Comparison of ENCODE assay signal across 31 cellular contexts in genomic region chr9:116271991-116272390, GRCh38.
A peak's percentile ranks its signal among the peaks of the same experiment; 100 is the strongest.
DNase-seq lines count a peak whose midpoint lies in the region; ATAC-seq and TF ChIP-seq lines count a peak whose summit lies in the region.
"Had no signal": no experiment of that assay in that cellular context is flagged by ENCODE, and none has a peak within 500 bp of the region (broad histone marks: within the 10 kb centered on the region; RNA-seq: fewer than 3 reads in every experiment).

No MANE protein-coding gene starts in this region.

- CTCF ChIA-PET in Calu3 (lab: Charles Lee), result no interaction called here
- CTCF ChIA-PET in activated CD4-positive, alpha-beta memory T cell treated with anti-CD3 and anti-CD28 coated beads for 36 hours (lab: Charles Lee), result no interaction called here

- H3K27ac ChIP-seq in HUES6 (ENCODE audit: low read depth, low read length) (peak overlapping the region; percentile 30; the same call in 1 of the 2 replicates), endodermal cell (ENCODE audit: low read depth, low read length) (no peak overlapping the region), mesodermal cell (ENCODE audit: low read depth, low read length, severe bottlenecking) (peak overlapping the region; percentile 58)
- H3K27ac ChIP-seq: adrenal gland, esophagus muscularis mucosa, heart left ventricle, HL-60, neutrophil, Peyer's patch had no signal

- H3K4me1 ChIP-seq in HUES6 (ENCODE audit: control insufficient read depth, insufficient read depth, low read length) (peaks cover 60% of the 10 kb centered on the region), endodermal cell (ENCODE audit: control insufficient read depth, insufficient read depth, low read length) (peaks cover 5% of the 10 kb centered on the region), mesodermal cell (ENCODE audit: control insufficient read depth, insufficient read depth, low read length, poor library complexity, severe bottlenecking) (peaks cover 66% of the 10 kb centered on the region)
- H3K4me1 ChIP-seq: adrenal gland, esophagus muscularis mucosa, Peyer's patch had no signal

- no peaks in the 10 kb centered on the region for H3K27me3 Mint-ChIP-seq in Calu3 (ENCODE audit: unreplicated experiment)
- H3K27me3 Mint-ChIP-seq in endodermal cell (ENCODE audit: insufficient read depth), result peaks cover 92% of the 10 kb centered on the region
- H3K27me3 Mint-ChIP-seq in type B pancreatic cell, result peaks cover 43% of the 10 kb centered on the region
- H3K27me3 Mint-ChIP-seq in activated CD4-positive, alpha-beta memory T cell treated with anti-CD3 and anti-CD28 coated beads for 36 hours, result peaks cover 7% of the 10 kb centered on the region
- H3K27me3 Mint-ChIP-seq: activated CD4-positive, alpha-beta memory T cell treated with anti-CD3 and anti-CD28 coated beads, Interleukin-2, amount 10 ng/mL, durations not matched to agents 7 days and 5 days; memory B cell had no signal

- H3K36me3 ChIP-seq in HUES6 (ENCODE audit: control insufficient read depth, insufficient read depth, low read length) (no peaks in the 10 kb centered on the region), endodermal cell (ENCODE audit: control insufficient read depth, insufficient read depth, low read length) (no peaks in the 10 kb centered on the region), mesodermal cell (ENCODE audit: control insufficient read depth, insufficient read depth, low read length) (peaks cover 39% of the 10 kb centered on the region)
- H3K36me3 ChIP-seq: adrenal gland, esophagus muscularis mucosa, heart left ventricle, neutrophil, Peyer's patch had no signal

- H3K4me3 Mint-ChIP-seq in Calu3 (ENCODE audit: low read depth, unreplicated experiment) (no peak overlapping the region), endodermal cell (peak overlapping the region; percentile 28), type B pancreatic cell (no peak overlapping the region)
- no peak overlapping the region for H3K4me3 Mint-ChIP-seq in activated CD4-positive, alpha-beta memory T cell treated with anti-CD3 and anti-CD28 coated beads for 36 hours
- H3K4me3 Mint-ChIP-seq: activated CD4-positive, alpha-beta memory T cell treated with anti-CD3 and anti-CD28 coated beads, Interleukin-2, amount 10 ng/mL, durations not matched to agents 7 days and 5 days; activated naive CD4-positive, alpha-beta T cell treated with anti-CD3 and anti-CD28 coated beads, Interleukin-2, amount 10 ng/mL, durations not matched to agents 7 days and 5 days; brain; memory B cell; stimulated activated effector memory CD8-positive, alpha-beta T cell treated with anti-CD3 and anti-CD28 coated beads, Interleukin-12 subunit alpha, Interleukin-12 subunit beta, amount 100 ng/mL, for 72 hours had no signal

- H3K4me1 Mint-ChIP-seq in Calu3 (ENCODE audit: low read depth, unreplicated experiment) (no peaks in the 10 kb centered on the region), endodermal cell (peaks cover 44% of the 10 kb centered on the region), type B pancreatic cell (ENCODE audit: unreplicated experiment) (peaks cover 32% of the 10 kb centered on the region)
- H3K4me1 Mint-ChIP-seq in activated CD4-positive, alpha-beta memory T cell treated with anti-CD3 and anti-CD28 coated beads for 36 hours (ENCODE audit: low read depth), result no peaks in the 10 kb centered on the region
- H3K4me1 Mint-ChIP-seq: activated CD4-positive, alpha-beta memory T cell treated with anti-CD3 and anti-CD28 coated beads, Interleukin-2, amount 10 ng/mL, durations not matched to agents 7 days and 5 days; activated naive CD4-positive, alpha-beta T cell treated with anti-CD3 and anti-CD28 coated beads, Interleukin-2, amount 10 ng/mL, durations not matched to agents 7 days and 5 days; memory B cell; stimulated activated effector memory CD8-positive, alpha-beta T cell treated with anti-CD3 and anti-CD28 coated beads, Interleukin-12 subunit alpha, Interleukin-12 subunit beta, amount 100 ng/mL, for 72 hours had no signal

- H3K4me3 ChIP-seq in HUES6 (ENCODE audit: low read depth, low read length), result peak overlapping the region; percentile 17; the same call in 1 of the 2 replicates
- H3K4me3 ChIP-seq in endodermal cell (ENCODE audit: low read length), result no peak overlapping the region
- H3K4me3 ChIP-seq in mesodermal cell (ENCODE audit: extremely low read depth, insufficient read depth, low read length, poor library complexity, severe bottlenecking), result no peak overlapping the region
- H3K4me3 ChIP-seq: adrenal gland, esophagus muscularis mucosa, heart left ventricle, Peyer's patch had no signal

- DNase-seq in Calu3 (peak; percentile 1), endodermal cell (peak; percentile 95), SHP77 (lab: John Stamatoyannopoulos, UW) (no peak), type B pancreatic cell (ENCODE audit: extremely low spot score, unreplicated experiment) (no peak)
- no peak for DNase-seq in activated CD4-positive, alpha-beta memory T cell treated with anti-CD3 and anti-CD28 coated beads for 36 hours
- DNase-seq: 8988T; activated CD4-positive, alpha-beta memory T cell treated with anti-CD3 and anti-CD28 coated beads, Interleukin-2, amount 10 ng/mL, durations not matched to agents 7 days and 5 days; activated CD4-positive, alpha-beta T cell treated with anti-CD3 and anti-CD28 coated beads for 1 hour; activated CD8-positive, alpha-beta memory T cell treated with anti-CD3 and anti-CD28 coated beads, Interleukin-2, amount 50 U/mL, for 4 hours; activated naive CD4-positive, alpha-beta T cell treated with anti-CD3 and anti-CD28 coated beads, Interleukin-2, amount 10 ng/mL, durations not matched to agents 7 days and 5 days; adrenal gland; dermis blood vessel endothelial cell; DMS79; foreskin fibroblast; GOT3; heart left ventricle; NCI-H1417 treated with DMSO at 0.1 percent for 48 hours; NCI-H2081; NCI-H2227 treated with DMSO at 0.1 percent for 48 hours; Peyer's patch; SHP77 treated with DMSO at 0.1 percent for 48 hours had no signal

- ATAC-seq in SK-N-SH treated with all-trans-retinoic acid at 6 μM for 48 hours, result no peak
- ATAC-seq: heart left ventricle; stimulated activated effector memory CD8-positive, alpha-beta T cell treated with anti-CD3 and anti-CD28 coated beads, Interleukin-12 subunit alpha, Interleukin-12 subunit beta, amount 100 ng/mL, for 72 hours had no signal

- H3K27me3 ChIP-seq in HUES6 (ENCODE audit: control insufficient read depth, insufficient read depth, low read length) (peaks cover 76% of the 10 kb centered on the region), endodermal cell (ENCODE audit: control insufficient read depth, insufficient read depth, low read length, poor library complexity, severe bottlenecking) (peaks cover 42% of the 10 kb centered on the region)
- H3K27me3 ChIP-seq: adrenal gland, esophagus muscularis mucosa, heart left ventricle, neutrophil, Peyer's patch had no signal

- POLR2A ChIA-PET in activated CD4-positive, alpha-beta memory T cell treated with anti-CD3 and anti-CD28 coated beads for 36 hours (lab: Charles Lee), result no interaction called here

- H3K9me3 Mint-ChIP-seq in Calu3 (ENCODE audit: low read depth, unreplicated experiment), result peaks cover 3% of the 10 kb centered on the region
- no peaks in the 10 kb centered on the region for H3K9me3 Mint-ChIP-seq in endodermal cell
- H3K9me3 Mint-ChIP-seq in type B pancreatic cell, result peaks cover 3% of the 10 kb centered on the region
- H3K9me3 Mint-ChIP-seq in activated CD4-positive, alpha-beta memory T cell treated with anti-CD3 and anti-CD28 coated beads for 36 hours, result no peaks in the 10 kb centered on the region
- H3K9me3 Mint-ChIP-seq: activated CD4-positive, alpha-beta memory T cell treated with anti-CD3 and anti-CD28 coated beads, Interleukin-2, amount 10 ng/mL, durations not matched to agents 7 days and 5 days; activated naive CD4-positive, alpha-beta T cell treated with anti-CD3 and anti-CD28 coated beads, Interleukin-2, amount 10 ng/mL, durations not matched to agents 7 days and 5 days; memory B cell; stimulated activated effector memory CD8-positive, alpha-beta T cell treated with anti-CD3 and anti-CD28 coated beads, Interleukin-12 subunit alpha, Interleukin-12 subunit beta, amount 100 ng/mL, for 72 hours had no signal

- TF ChIP-seq CTCF in Calu3 (IDR thresholded peaks at IDR 0.05; ENCODE audit: unreplicated experiment) (no peak), endodermal cell (conservative IDR thresholded peaks at IDR 0.05) (no peak), type B pancreatic cell (conservative IDR thresholded peaks at IDR 0.05) (no peak)

- H3K27ac Mint-ChIP-seq in Calu3 (ENCODE audit: unreplicated experiment), result no peak overlapping the region
- H3K27ac Mint-ChIP-seq in endodermal cell, result no peak overlapping the region
- no peak overlapping the region for H3K27ac Mint-ChIP-seq in type B pancreatic cell
- H3K27ac Mint-ChIP-seq in activated CD4-positive, alpha-beta memory T cell treated with anti-CD3 and anti-CD28 coated beads for 36 hours, result no peak overlapping the region
- H3K27ac Mint-ChIP-seq: activated CD4-positive, alpha-beta memory T cell treated with anti-CD3 and anti-CD28 coated beads, Interleukin-2, amount 10 ng/mL, durations not matched to agents 7 days and 5 days; activated naive CD4-positive, alpha-beta T cell treated with anti-CD3 and anti-CD28 coated beads, Interleukin-2, amount 10 ng/mL, durations not matched to agents 7 days and 5 days; memory B cell; progenitor cell of endocrine pancreas; stimulated activated effector memory CD8-positive, alpha-beta T cell treated with anti-CD3 and anti-CD28 coated beads, Interleukin-12 subunit alpha, Interleukin-12 subunit beta, amount 100 ng/mL, for 72 hours had no signal

- H3K36me3 Mint-ChIP-seq in Calu3 (ENCODE audit: insufficient read depth, unreplicated experiment) (no peaks in the 10 kb centered on the region), endodermal cell (ENCODE audit: low read depth) (no peaks in the 10 kb centered on the region), type B pancreatic cell (peaks cover 2% of the 10 kb centered on the region)
- no peaks in the 10 kb centered on the region for H3K36me3 Mint-ChIP-seq in activated CD4-positive, alpha-beta memory T cell treated with anti-CD3 and anti-CD28 coated beads for 36 hours
- H3K36me3 Mint-ChIP-seq: activated naive CD4-positive, alpha-beta T cell treated with anti-CD3 and anti-CD28 coated beads, Interleukin-2, amount 10 ng/mL, durations not matched to agents 7 days and 5 days; brain; memory B cell; stimulated activated effector memory CD8-positive, alpha-beta T cell treated with anti-CD3 and anti-CD28 coated beads, Interleukin-12 subunit alpha, Interleukin-12 subunit beta, amount 100 ng/mL, for 72 hours had no signal

- 5 to 11% methylated on average over 4 to 5 of the region's 5 CpGs for WGBS in endodermal cell (ENCODE audit: insufficient coverage in 1 of 2, insufficient read length in 1 of 2), 2 experiments
- 7% methylated on average over 4 of the region's 5 CpGs; no CpG with 5 or more reads in 1 of the 2 experiments for WGBS in mesodermal cell (ENCODE audit: insufficient coverage in 2 of 2), 2 experiments

- H3K9me3 ChIP-seq in HUES6 (ENCODE audit: control insufficient read depth, insufficient read depth, low read depth, low read length), result no peaks in the 10 kb centered on the region
- no peaks in the 10 kb centered on the region for H3K9me3 ChIP-seq in endodermal cell (ENCODE audit: control insufficient read depth, low read length)
- no peaks in the 10 kb centered on the region for H3K9me3 ChIP-seq in mesodermal cell (ENCODE audit: control insufficient read depth, low read length)
- H3K9me3 ChIP-seq: adrenal gland, esophagus muscularis mucosa, heart left ventricle, neutrophil, Peyer's patch had no signal

- peak overlapping the region; percentile 59 for H3K9ac ChIP-seq in HUES6 (ENCODE audit: low read length)
- H3K9ac ChIP-seq in endodermal cell (ENCODE audit: extremely low read depth, low read length, poor library complexity, severe bottlenecking), result no peak overlapping the region

- no TSS peak for BruUV-seq in Calu3 (replicated peaks; lab: Mats Ljungman, UMichigan)

- intact Hi-C loops in Calu3 (cut with micrococcal nuclease; ENCODE audit: unreplicated experiment), result no loop called here
- intact Hi-C loops in activated CD4-positive, alpha-beta memory T cell treated with anti-CD3 and anti-CD28 coated beads for 36 hours (cut with micrococcal nuclease), result no loop called here

Comparison
In these comparisons a context has a peak if more than half of its experiments do, and no peak if none do; other contexts are left out.
1. DNase-seq: peak in Calu3 (single experiment) and endodermal cell (single experiment); none in SHP77 (0 of 2), type B pancreatic cell (single experiment) and activated CD4-positive, alpha-beta memory T cell treated with anti-CD3 and anti-CD28 coated beads for 36 hours (single experiment).